In the genomic region with DNA sequence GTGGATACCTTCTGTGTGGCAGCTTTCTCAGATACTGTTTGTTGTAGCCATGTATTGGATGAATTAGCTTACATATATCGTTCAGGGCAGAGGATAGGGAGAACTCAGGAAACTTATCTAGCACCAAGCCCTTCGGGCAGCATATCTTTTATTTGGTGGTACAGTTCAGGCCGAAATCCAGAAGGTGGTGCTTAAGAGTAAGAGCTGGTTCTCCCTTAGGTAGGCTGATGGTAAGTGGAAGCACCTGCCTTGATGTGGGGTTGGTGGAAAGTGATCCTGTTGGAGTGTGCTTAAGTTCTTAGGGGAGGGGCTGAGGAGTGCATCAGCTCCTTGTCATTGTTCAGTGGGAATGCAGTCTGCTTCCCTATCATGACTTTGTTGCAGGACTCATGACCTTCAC, we compare ENCODE assay signal across 2 cellular contexts.
TF ChIP-seq lines count a peak whose summit lies in the region.

No MANE protein-coding gene starts in this region.

TF ChIP-seq in HepG2, 621 proteins besides CTCF, POLR2A, EP300 and RAD21 (continued from another document):
- TF ChIP-seq, protein P1, sequence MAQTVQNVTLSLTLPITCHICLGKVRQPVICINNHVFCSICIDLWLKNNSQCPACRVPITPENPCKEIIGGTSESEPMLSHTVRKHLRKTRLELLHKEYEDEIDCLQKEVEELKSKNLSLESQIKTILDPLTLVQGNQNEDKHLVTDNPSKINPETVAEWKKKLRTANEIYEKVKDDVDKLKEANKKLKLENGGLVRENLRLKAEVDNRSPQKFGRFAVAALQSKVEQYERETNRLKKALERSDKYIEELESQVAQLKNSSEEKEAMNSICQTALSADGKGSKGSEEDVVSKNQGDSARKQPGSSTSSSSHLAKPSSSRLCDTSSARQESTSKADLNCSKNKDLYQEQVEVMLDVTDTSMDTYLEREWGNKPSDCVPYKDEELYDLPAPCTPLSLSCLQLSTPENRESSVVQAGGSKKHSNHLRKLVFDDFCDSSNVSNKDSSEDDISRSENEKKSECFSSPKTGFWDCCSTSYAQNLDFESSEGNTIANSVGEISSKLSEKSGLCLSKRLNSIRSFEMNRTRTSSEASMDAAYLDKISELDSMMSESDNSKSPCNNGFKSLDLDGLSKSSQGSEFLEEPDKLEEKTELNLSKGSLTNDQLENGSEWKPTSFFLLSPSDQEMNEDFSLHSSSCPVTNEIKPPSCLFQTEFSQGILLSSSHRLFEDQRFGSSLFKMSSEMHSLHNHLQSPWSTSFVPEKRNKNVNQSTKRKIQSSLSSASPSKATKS (CRISPR knock-in tag; IDR thresholded peaks at IDR 0.05): no peak
- no peak for TF ChIP-seq ARNT2 (CRISPR knock-in tag; IDR thresholded peaks at IDR 0.05; ENCODE audit: low read depth)
- no peak for TF ChIP-seq AHR (CRISPR knock-in tag; IDR thresholded peaks at IDR 0.05)
- TF ChIP-seq, protein P2, sequence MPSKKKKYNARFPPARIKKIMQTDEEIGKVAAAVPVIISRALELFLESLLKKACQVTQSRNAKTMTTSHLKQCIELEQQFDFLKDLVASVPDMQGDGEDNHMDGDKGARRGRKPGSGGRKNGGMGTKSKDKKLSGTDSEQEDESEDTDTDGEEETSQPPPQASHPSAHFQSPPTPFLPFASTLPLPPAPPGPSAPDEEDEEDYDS (CRISPR knock-in tag; IDR thresholded peaks at IDR 0.05): no peak
- TF ChIP-seq, protein P3, sequence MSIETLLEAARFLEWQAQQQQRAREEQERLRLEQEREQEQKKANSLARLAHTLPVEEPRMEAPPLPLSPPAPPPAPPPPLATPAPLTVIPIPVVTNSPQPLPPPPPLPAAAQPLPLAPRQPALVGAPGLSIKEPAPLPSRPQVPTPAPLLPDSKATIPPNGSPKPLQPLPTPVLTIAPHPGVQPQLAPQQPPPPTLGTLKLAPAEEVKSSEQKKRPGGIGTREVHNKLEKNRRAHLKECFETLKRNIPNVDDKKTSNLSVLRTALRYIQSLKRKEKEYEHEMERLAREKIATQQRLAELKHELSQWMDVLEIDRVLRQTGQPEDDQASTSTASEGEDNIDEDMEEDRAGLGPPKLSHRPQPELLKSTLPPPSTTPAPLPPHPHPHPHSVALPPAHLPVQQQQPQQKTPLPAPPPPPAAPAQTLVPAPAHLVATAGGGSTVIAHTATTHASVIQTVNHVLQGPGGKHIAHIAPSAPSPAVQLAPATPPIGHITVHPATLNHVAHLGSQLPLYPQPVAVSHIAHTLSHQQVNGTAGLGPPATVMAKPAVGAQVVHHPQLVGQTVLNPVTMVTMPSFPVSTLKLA (IDR thresholded peaks at IDR 0.05): no peak
- no peak for TF ChIP-seq HNRNPUL1 (IDR thresholded peaks at IDR 0.05; ENCODE audit: low read depth, low read length)
- no peak for TF ChIP-seq HOXD1 (CRISPR knock-in tag; IDR thresholded peaks at IDR 0.05)
- no peak for TF ChIP-seq RXRB (CRISPR knock-in tag; IDR thresholded peaks at IDR 0.05; ENCODE audit: borderline replicate concordance)
- no peak for TF ChIP-seq ZNF367 (CRISPR knock-in tag; IDR thresholded peaks at IDR 0.05; ENCODE audit: borderline replicate concordance)
- no peak for TF ChIP-seq ZNF703 (CRISPR knock-in tag; IDR thresholded peaks at IDR 0.05; ENCODE audit: borderline replicate concordance)
- TF ChIP-seq ZSCAN21 (CRISPR knock-in tag; IDR thresholded peaks at IDR 0.05; ENCODE audit: borderline replicate concordance): no peak
- TF ChIP-seq, protein P4, sequence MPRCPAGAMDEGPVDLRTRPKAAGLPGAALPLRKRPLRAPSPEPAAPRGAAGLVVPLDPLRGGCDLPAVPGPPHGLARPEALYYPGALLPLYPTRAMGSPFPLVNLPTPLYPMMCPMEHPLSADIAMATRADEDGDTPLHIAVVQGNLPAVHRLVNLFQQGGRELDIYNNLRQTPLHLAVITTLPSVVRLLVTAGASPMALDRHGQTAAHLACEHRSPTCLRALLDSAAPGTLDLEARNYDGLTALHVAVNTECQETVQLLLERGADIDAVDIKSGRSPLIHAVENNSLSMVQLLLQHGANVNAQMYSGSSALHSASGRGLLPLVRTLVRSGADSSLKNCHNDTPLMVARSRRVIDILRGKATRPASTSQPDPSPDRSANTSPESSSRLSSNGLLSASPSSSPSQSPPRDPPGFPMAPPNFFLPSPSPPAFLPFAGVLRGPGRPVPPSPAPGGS (CRISPR knock-in tag; IDR thresholded peaks at IDR 0.05): no peak
- no peak for TF ChIP-seq SOX5 (CRISPR knock-in tag; IDR thresholded peaks at IDR 0.05; ENCODE audit: borderline replicate concordance)
- no peak for TF ChIP-seq NBN (conservative IDR thresholded peaks at IDR 0.05)
- TF ChIP-seq ZBTB20 (CRISPR knock-in tag; IDR thresholded peaks at IDR 0.05; ENCODE audit: borderline replicate concordance, low read depth): no peak
- no peak for TF ChIP-seq ZFP36L1 (CRISPR knock-in tag; IDR thresholded peaks at IDR 0.05)
- TF ChIP-seq, protein P5, sequence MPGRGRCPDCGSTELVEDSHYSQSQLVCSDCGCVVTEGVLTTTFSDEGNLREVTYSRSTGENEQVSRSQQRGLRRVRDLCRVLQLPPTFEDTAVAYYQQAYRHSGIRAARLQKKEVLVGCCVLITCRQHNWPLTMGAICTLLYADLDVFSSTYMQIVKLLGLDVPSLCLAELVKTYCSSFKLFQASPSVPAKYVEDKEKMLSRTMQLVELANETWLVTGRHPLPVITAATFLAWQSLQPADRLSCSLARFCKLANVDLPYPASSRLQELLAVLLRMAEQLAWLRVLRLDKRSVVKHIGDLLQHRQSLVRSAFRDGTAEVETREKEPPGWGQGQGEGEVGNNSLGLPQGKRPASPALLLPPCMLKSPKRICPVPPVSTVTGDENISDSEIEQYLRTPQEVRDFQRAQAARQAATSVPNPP (CRISPR knock-in tag; IDR thresholded peaks at IDR 0.05): no peak
- TF ChIP-seq DR1 (CRISPR knock-in tag; IDR thresholded peaks at IDR 0.05): no peak
- TF ChIP-seq REXO4 (CRISPR knock-in tag; IDR thresholded peaks at IDR 0.05; ENCODE audit: borderline replicate concordance): no peak
TF ChIP-seq in HepG2: peak in this region for 0.

TF ChIP-seq in GM12878, 131 proteins besides CTCF, POLR2A, EP300 and RAD21 (continued from another document):
- TF ChIP-seq, protein P6, sequence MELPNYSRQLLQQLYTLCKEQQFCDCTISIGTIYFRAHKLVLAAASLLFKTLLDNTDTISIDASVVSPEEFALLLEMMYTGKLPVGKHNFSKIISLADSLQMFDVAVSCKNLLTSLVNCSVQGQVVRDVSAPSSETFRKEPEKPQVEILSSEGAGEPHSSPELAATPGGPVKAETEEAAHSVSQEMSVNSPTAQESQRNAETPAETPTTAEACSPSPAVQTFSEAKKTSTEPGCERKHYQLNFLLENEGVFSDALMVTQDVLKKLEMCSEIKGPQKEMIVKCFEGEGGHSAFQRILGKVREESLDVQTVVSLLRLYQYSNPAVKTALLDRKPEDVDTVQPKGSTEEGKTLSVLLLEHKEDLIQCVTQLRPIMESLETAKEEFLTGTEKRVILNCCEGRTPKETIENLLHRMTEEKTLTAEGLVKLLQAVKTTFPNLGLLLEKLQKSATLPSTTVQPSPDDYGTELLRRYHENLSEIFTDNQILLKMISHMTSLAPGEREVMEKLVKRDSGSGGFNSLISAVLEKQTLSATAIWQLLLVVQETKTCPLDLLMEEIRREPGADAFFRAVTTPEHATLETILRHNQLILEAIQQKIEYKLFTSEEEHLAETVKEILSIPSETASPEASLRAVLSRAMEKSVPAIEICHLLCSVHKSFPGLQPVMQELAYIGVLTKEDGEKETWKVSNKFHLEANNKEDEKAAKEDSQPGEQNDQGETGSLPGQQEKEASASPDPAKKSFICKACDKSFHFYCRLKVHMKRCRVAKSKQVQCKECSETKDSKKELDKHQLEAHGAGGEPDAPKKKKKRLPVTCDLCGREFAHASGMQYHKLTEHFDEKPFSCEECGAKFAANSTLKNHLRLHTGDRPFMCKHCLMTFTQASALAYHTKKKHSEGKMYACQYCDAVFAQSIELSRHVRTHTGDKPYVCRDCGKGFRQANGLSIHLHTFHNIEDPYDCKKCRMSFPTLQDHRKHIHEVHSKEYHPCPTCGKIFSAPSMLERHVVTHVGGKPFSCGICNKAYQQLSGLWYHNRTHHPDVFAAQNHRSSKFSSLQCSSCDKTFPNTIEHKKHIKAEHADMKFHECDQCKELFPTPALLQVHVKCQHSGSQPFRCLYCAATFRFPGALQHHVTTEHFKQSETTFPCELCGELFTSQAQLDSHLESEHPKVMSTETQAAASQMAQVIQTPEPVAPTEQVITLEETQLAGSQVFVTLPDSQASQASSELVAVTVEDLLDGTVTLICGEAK (IDR thresholded peaks at IDR 0.05; ENCODE audit: borderline replicate concordance): no peak
- no peak for TF ChIP-seq MEF2A (IDR thresholded peaks at IDR 0.05; ENCODE audit: insufficient read depth, low read depth, low read length)
- TF ChIP-seq ZNF207 (IDR thresholded peaks at IDR 0.05; ENCODE audit: borderline replicate concordance): no peak
- no peak for TF ChIP-seq HDAC2 (IDR thresholded peaks at IDR 0.05)
- TF ChIP-seq SP1 (IDR thresholded peaks at IDR 0.05; ENCODE audit: low read depth, low read length): no peak
- TF ChIP-seq, protein P7, sequence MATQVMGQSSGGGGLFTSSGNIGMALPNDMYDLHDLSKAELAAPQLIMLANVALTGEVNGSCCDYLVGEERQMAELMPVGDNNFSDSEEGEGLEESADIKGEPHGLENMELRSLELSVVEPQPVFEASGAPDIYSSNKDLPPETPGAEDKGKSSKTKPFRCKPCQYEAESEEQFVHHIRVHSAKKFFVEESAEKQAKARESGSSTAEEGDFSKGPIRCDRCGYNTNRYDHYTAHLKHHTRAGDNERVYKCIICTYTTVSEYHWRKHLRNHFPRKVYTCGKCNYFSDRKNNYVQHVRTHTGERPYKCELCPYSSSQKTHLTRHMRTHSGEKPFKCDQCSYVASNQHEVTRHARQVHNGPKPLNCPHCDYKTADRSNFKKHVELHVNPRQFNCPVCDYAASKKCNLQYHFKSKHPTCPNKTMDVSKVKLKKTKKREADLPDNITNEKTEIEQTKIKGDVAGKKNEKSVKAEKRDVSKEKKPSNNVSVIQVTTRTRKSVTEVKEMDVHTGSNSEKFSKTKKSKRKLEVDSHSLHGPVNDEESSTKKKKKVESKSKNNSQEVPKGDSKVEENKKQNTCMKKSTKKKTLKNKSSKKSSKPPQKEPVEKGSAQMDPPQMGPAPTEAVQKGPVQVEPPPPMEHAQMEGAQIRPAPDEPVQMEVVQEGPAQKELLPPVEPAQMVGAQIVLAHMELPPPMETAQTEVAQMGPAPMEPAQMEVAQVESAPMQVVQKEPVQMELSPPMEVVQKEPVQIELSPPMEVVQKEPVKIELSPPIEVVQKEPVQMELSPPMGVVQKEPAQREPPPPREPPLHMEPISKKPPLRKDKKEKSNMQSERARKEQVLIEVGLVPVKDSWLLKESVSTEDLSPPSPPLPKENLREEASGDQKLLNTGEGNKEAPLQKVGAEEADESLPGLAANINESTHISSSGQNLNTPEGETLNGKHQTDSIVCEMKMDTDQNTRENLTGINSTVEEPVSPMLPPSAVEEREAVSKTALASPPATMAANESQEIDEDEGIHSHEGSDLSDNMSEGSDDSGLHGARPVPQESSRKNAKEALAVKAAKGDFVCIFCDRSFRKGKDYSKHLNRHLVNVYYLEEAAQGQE (IDR thresholded peaks at IDR 0.05; ENCODE audit: low read depth, low read length): no peak
- TF ChIP-seq ASH2L (IDR thresholded peaks at IDR 0.05; ENCODE audit: borderline replicate concordance, low read depth): no peak
- TF ChIP-seq CREB1 (IDR thresholded peaks at IDR 0.05; ENCODE audit: low read depth): no peak
- TF ChIP-seq EZH2 (IDR thresholded peaks at IDR 0.05; ENCODE audit: borderline replicate concordance, control insufficient read depth, low read depth, low read length): no peak
- no peak for TF ChIP-seq KDM1A (IDR thresholded peaks at IDR 0.05; ENCODE audit: borderline replicate concordance)
- TF ChIP-seq SUZ12 (IDR thresholded peaks at IDR 0.05; ENCODE audit: unreplicated experiment): no peak
TF ChIP-seq in GM12878: peak in this region for 0.
